In genomic region chr10:21496285-21497176, GRCh38 we compare ENCODE assay signal across 1 cellular context.
TF ChIP-seq lines count a peak whose summit lies in the region.

No MANE protein-coding gene starts in this region.

TF ChIP-seq in A549, 52 proteins besides CTCF, POLR2A, EP300 and RAD21 (continued from another document):
- TF ChIP-seq CHD2 (IDR thresholded peaks at IDR 0.05; ENCODE audit: low read length, partially characterized antibody) (no peak), MAFK (IDR thresholded peaks at IDR 0.05; ENCODE audit: partially characterized antibody) (no peak), POLR2AphosphoS2 (conservative IDR thresholded peaks at IDR 0.05; ENCODE audit: low read length) (no peak)
